In genomic region chr2:70906439-70907018, GRCh38 we compare ENCODE assay signal across 23 cellular contexts. TPM values are rescaled to one million over a fixed set of nuclear protein-coding genes. Genes with fewer than 3 reads are reported as not detected.
DNase-seq lines count a peak whose midpoint lies in the region; ATAC-seq and TF ChIP-seq lines count a peak whose summit lies in the region.
"Had no signal": no experiment of that assay in that cellular context is flagged by ENCODE, and none has a peak within 500 bp of the region (broad histone marks: within the 10 kb centered on the region; RNA-seq: fewer than 3 reads in every experiment).

No MANE protein-coding gene starts in this region.

- no peak for ATAC-seq in SK-N-SH treated with all-trans-retinoic acid at 6 μM for 48 hours
- no peak for ATAC-seq in HG02798 (IDR thresholded peaks at IDR 0.05; ENCODE audit: poor library complexity, unreplicated experiment)
- ATAC-seq: activated CD4-positive, CD25-positive, alpha-beta regulatory T cell treated with anti-CD3 and anti-CD28 coated beads, Interleukin-2, amount 50 U/mL, for 24 hours had no signal

- H3K36me3 ChIP-seq in iPS-15b (ENCODE audit: control insufficient read depth, insufficient read depth, low read length) (no peaks in the 10 kb centered on the region), smooth muscle cell (ENCODE audit: low read depth) (no peaks in the 10 kb centered on the region)
- H3K36me3 ChIP-seq: heart right ventricle, spleen had no signal

- no peak overlapping the region for H3K9ac ChIP-seq in iPS-15b (ENCODE audit: low read depth, low read length)
- H3K9ac ChIP-seq in smooth muscle cell (ENCODE audit: low read depth) = no peak overlapping the region

- no peaks in the 10 kb centered on the region for H3K9me3 Mint-ChIP-seq in HFFc6
- no peaks in the 10 kb centered on the region for H3K9me3 Mint-ChIP-seq in activated T-helper 1 cell treated with anti-CD3 and anti-CD28 coated beads, Interleukin-12 subunit alpha, Interleukin-12 subunit beta, Interleukin-2, Interleukin-4 antibody, amounts not matched to agents 30 ng/mL and 10 ng/mL and 1 ng/mL, durations not matched to agents 14 hours and 24 hours and 36 hours

- no peak overlapping the region for H3K27ac ChIP-seq in smooth muscle cell (ENCODE audit: low read depth)
- H3K27ac ChIP-seq: GM23248, spleen, testis had no signal

- WGBS in smooth muscle cell (ENCODE audit: low lambda C conversion rate) = 25% methylated on average over 16 of the region's 16 CpGs

- no peak for DNase-seq in HFFc6
- DNase-seq in activated T-helper 1 cell treated with anti-CD3 and anti-CD28 coated beads, Interleukin-12 subunit alpha, Interleukin-12 subunit beta, Interleukin-2, Interleukin-4 antibody, amounts not matched to agents 30 ng/mL and 10 ng/mL and 1 ng/mL, durations not matched to agents 14 hours and 24 hours and 36 hours (ENCODE audit: low spot score) = no peak
- DNase-seq in smooth muscle cell (lab: John Stamatoyannopoulos, UW; ENCODE audit: unreplicated experiment) = no peak
- DNase-seq in effector CD4-positive, alpha-beta T cell = no peak
- DNase-seq: amygdala; Calu3; caudate nucleus; effector CD8-positive, alpha-beta T cell; GM23248; heart right ventricle; NCI-H1417; NCI-H2107; NCI-H524 treated with DMSO at 0.1 percent for 48 hours; RPMI8226; spleen; T-helper 9 cell; testis had no signal

- H3K4me3 ChIP-seq in iPS-15b (ENCODE audit: low read depth, low read length) = peak overlapping the region; percentile 10
- peak overlapping the region; percentile 42 for H3K4me3 ChIP-seq in smooth muscle cell
- H3K4me3 ChIP-seq: testis had no signal

- H3K9me3 ChIP-seq in iPS-15b (ENCODE audit: control insufficient read depth, insufficient read depth, low read length) (no peaks in the 10 kb centered on the region), smooth muscle cell (replicated peaks; ENCODE audit: low read depth) (no peaks in the 10 kb centered on the region)
- H3K9me3 ChIP-seq: heart right ventricle, spleen, testis had no signal

- H3K4me3 Mint-ChIP-seq in HFFc6 = peak overlapping the region; percentile 85; the same call in 1 of the 2 replicates
- H3K4me3 Mint-ChIP-seq in activated T-helper 1 cell treated with anti-CD3 and anti-CD28 coated beads, Interleukin-12 subunit alpha, Interleukin-12 subunit beta, Interleukin-2, Interleukin-4 antibody, amounts not matched to agents 30 ng/mL and 10 ng/mL and 1 ng/mL, durations not matched to agents 14 hours and 24 hours and 36 hours = peak overlapping the region; percentile 37

- intact Hi-C loops in activated T-helper 1 cell treated with anti-CD3 and anti-CD28 coated beads, Interleukin-12 subunit alpha, Interleukin-12 subunit beta, Interleukin-2, Interleukin-4 antibody, amounts not matched to agents 30 ng/mL and 10 ng/mL and 1 ng/mL, durations not matched to agents 14 hours and 24 hours and 36 hours (cut with micrococcal nuclease) = loop anchor here (1.0 kb wide), 1 partner anchor 19 kb away; no protein-coding TSS in a partner anchor

- no peak overlapping the region for H3K27ac Mint-ChIP-seq in HFFc6
- no peak overlapping the region for H3K27ac Mint-ChIP-seq in activated T-helper 1 cell treated with anti-CD3 and anti-CD28 coated beads, Interleukin-12 subunit alpha, Interleukin-12 subunit beta, Interleukin-2, Interleukin-4 antibody, amounts not matched to agents 30 ng/mL and 10 ng/mL and 1 ng/mL, durations not matched to agents 14 hours and 24 hours and 36 hours

- peaks cover 100% of the 10 kb centered on the region for H3K27me3 ChIP-seq in iPS-15b (ENCODE audit: control insufficient read depth, insufficient read depth, low read length)
- peaks cover 100% of the 10 kb centered on the region for H3K27me3 ChIP-seq in smooth muscle cell (ENCODE audit: low read depth)
- H3K27me3 ChIP-seq: testis had no signal

- peaks cover 36% of the 10 kb centered on the region for H3K4me1 Mint-ChIP-seq in HFFc6 (ENCODE audit: low read depth)
- peaks cover 12% of the 10 kb centered on the region for H3K4me1 Mint-ChIP-seq in activated T-helper 1 cell treated with anti-CD3 and anti-CD28 coated beads, Interleukin-12 subunit alpha, Interleukin-12 subunit beta, Interleukin-2, Interleukin-4 antibody, amounts not matched to agents 30 ng/mL and 10 ng/mL and 1 ng/mL, durations not matched to agents 14 hours and 24 hours and 36 hours (ENCODE audit: low read depth)

- no peaks in the 10 kb centered on the region for H3K79me2 ChIP-seq in smooth muscle cell (ENCODE audit: low read depth)

- peaks cover 57% of the 10 kb centered on the region for H4K20me1 ChIP-seq in smooth muscle cell (ENCODE audit: low read depth)

- TF ChIP-seq CTCF in HFFc6 (IDR thresholded peaks at IDR 0.05) (no peak), smooth muscle cell (IDR thresholded peaks at IDR 0.05; ENCODE audit: borderline replicate concordance, insufficient read depth, poor library complexity, severe bottlenecking) (no peak)

- H3K36me3 Mint-ChIP-seq in HFFc6 (ENCODE audit: low read depth) = no peaks in the 10 kb centered on the region
- H3K36me3 Mint-ChIP-seq in activated T-helper 1 cell treated with anti-CD3 and anti-CD28 coated beads, Interleukin-12 subunit alpha, Interleukin-12 subunit beta, Interleukin-2, Interleukin-4 antibody, amounts not matched to agents 30 ng/mL and 10 ng/mL and 1 ng/mL, durations not matched to agents 14 hours and 24 hours and 36 hours (ENCODE audit: low read depth) = peaks cover 3% of the 10 kb centered on the region

- no peaks in the 10 kb centered on the region; the same call in 1 of the 2 replicates for H3K27me3 Mint-ChIP-seq in HFFc6 (ENCODE audit: insufficient read depth)
- H3K27me3 Mint-ChIP-seq in activated T-helper 1 cell treated with anti-CD3 and anti-CD28 coated beads, Interleukin-12 subunit alpha, Interleukin-12 subunit beta, Interleukin-2, Interleukin-4 antibody, amounts not matched to agents 30 ng/mL and 10 ng/mL and 1 ng/mL, durations not matched to agents 14 hours and 24 hours and 36 hours (ENCODE audit: insufficient read depth) = peaks cover 75% of the 10 kb centered on the region

- no peak overlapping the region for H2AFZ ChIP-seq in smooth muscle cell (ENCODE audit: low read depth)

- no peaks in the 10 kb centered on the region for H3F3A ChIP-seq in smooth muscle cell (ENCODE audit: low read depth)

- H3K4me2 ChIP-seq in smooth muscle cell = peak overlapping the region; percentile 89

- H3K4me1 ChIP-seq in iPS-15b (ENCODE audit: control insufficient read depth, insufficient read depth, low read length) = no peaks in the 10 kb centered on the region
- H3K4me1 ChIP-seq in smooth muscle cell (ENCODE audit: low read depth) = peaks cover 9% of the 10 kb centered on the region

TF ChIP-seq in SK-N-SH treated with all-trans-retinoic acid at 6 μM for 48 hours, 23 proteins besides CTCF, POLR2A, EP300 and RAD21 (continues in another document):
- no peak for TF ChIP-seq RARB (CRISPR knock-in tag; IDR thresholded peaks at IDR 0.05)
- TF ChIP-seq POU6F1 (CRISPR knock-in tag; IDR thresholded peaks at IDR 0.05; ENCODE audit: borderline replicate concordance, low read depth) = no peak
- TF ChIP-seq, protein P1, sequence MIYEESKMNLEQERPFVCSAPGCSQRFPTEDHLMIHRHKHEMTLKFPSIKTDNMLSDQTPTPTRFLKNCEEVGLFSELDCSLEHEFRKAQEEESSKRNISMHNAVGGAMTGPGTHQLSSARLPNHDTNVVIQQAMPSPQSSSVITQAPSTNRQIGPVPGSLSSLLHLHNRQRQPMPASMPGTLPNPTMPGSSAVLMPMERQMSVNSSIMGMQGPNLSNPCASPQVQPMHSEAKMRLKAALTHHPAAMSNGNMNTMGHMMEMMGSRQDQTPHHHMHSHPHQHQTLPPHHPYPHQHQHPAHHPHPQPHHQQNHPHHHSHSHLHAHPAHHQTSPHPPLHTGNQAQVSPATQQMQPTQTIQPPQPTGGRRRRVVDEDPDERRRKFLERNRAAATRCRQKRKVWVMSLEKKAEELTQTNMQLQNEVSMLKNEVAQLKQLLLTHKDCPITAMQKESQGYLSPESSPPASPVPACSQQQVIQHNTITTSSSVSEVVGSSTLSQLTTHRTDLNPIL (CRISPR knock-in tag; IDR thresholded peaks at IDR 0.05; ENCODE audit: low read depth) = no peak
- no peak for TF ChIP-seq TOX (CRISPR knock-in tag; IDR thresholded peaks at IDR 0.05; ENCODE audit: borderline replicate concordance)
- no peak for TF ChIP-seq BACH2 (CRISPR knock-in tag; IDR thresholded peaks at IDR 0.05; ENCODE audit: borderline replicate concordance)
- no peak for TF ChIP-seq ISL1 (CRISPR knock-in tag; IDR thresholded peaks at IDR 0.05)

RNA-seq across cellular contexts. Expression of gene VAX2, which starts 6.2 kb away (rescaled TPM):
- total RNA-seq in HFFc6 (2021; fragmentation: NEBNext Ultra II Directional; extraction: Animal tissue kit (Norgen Biotek cat#: 25700)) = 1 to 10 TPM; 1.1 to 2.8 (median 1.4) TPM
- total RNA-seq in activated T-helper 1 cell treated with anti-CD3 and anti-CD28 coated beads, Interleukin-12 subunit alpha, Interleukin-12 subunit beta, Interleukin-2, Interleukin-4 antibody, amounts not matched to agents 30 ng/mL and 10 ng/mL and 1 ng/mL, durations not matched to agents 14 hours and 24 hours and 36 hours = not detected in 2 replicates
- 0.81 and 1.3 TPM in 2 replicates for total RNA-seq in smooth muscle cell
- polyA plus RNA-seq in smooth muscle cell = 1.9 and 3.3 TPM in 2 replicates
- total RNA-seq: Calu3, lung microvascular endothelial cell, spleen had no signal

RNA-seq across cellular contexts. Expression of gene ATP6V1B1, which starts 29.2 kb away (rescaled TPM):
- total RNA-seq in HFFc6 (2021; fragmentation: NEBNext Ultra II Directional; extraction: Animal tissue kit (Norgen Biotek cat#: 25700)) = under 1 TPM in 3 of 6 experiments, not detected in 3; 0.22 to 0.66 (median 0.57) TPM
- not detected in 2 replicates for total RNA-seq in activated T-helper 1 cell treated with anti-CD3 and anti-CD28 coated beads, Interleukin-12 subunit alpha, Interleukin-12 subunit beta, Interleukin-2, Interleukin-4 antibody, amounts not matched to agents 30 ng/mL and 10 ng/mL and 1 ng/mL, durations not matched to agents 14 hours and 24 hours and 36 hours
- not detected in 2 replicates for total RNA-seq in smooth muscle cell
- 0.59 and 2.0 TPM in 2 replicates for polyA plus RNA-seq in smooth muscle cell
- total RNA-seq: Calu3, GM23248, lung microvascular endothelial cell, pulmonary artery endothelial cell, spleen had no signal
